ENCODE assay signal across 23 cellular contexts in genomic region chr11:73280606-73281005, GRCh38. TPM values are rescaled to one million over a fixed set of nuclear protein-coding genes. Genes with fewer than 3 reads are reported as not detected.
DNase-seq lines count a peak whose midpoint lies in the region; ATAC-seq and TF ChIP-seq lines count a peak whose summit lies in the region.
"Had no signal": no experiment of that assay in that cellular context is flagged by ENCODE, and none has a peak within 500 bp of the region (broad histone marks: within the 10 kb centered on the region; RNA-seq: fewer than 3 reads in every experiment).

No MANE protein-coding gene starts in this region.

- H3K79me2 ChIP-seq in OCI-LY7 (ENCODE audit: insufficient read depth, low read depth, low read length): no peaks in the 10 kb centered on the region

- no peaks in the 10 kb centered on the region for H3K9me3 Mint-ChIP-seq in nephron progenitor cell
- H3K9me3 Mint-ChIP-seq: CD8-positive, alpha-beta T cell; stimulated activated effector memory CD8-positive, alpha-beta T cell treated with anti-CD3 and anti-CD28 coated beads, Interleukin-12 subunit alpha, Interleukin-12 subunit beta, amount 100 ng/mL, for 72 hours had no signal

- H3K9me2 ChIP-seq in OCI-LY7 (ENCODE audit: insufficient read depth, low read length): no peaks in the 10 kb centered on the region

- H3K9me3 ChIP-seq in BLaER1: no peaks in the 10 kb centered on the region
- H3K9me3 ChIP-seq in OCI-LY7 (ENCODE audit: low read length): no peaks in the 10 kb centered on the region
- H3K9me3 ChIP-seq: psoas muscle, tibial nerve had no signal

- peaks cover 7% of the 10 kb centered on the region for H3K27me3 Mint-ChIP-seq in nephron progenitor cell (ENCODE audit: low read depth, poor library complexity)
- H3K27me3 Mint-ChIP-seq: activated naive CD8-positive, alpha-beta T cell had no signal

- H3K36me3 ChIP-seq in BLaER1: no peaks in the 10 kb centered on the region
- no peaks in the 10 kb centered on the region for H3K36me3 ChIP-seq in OCI-LY7 (ENCODE audit: insufficient read depth, low read length)
- H3K36me3 ChIP-seq: tibial nerve had no signal

- no peak for TF ChIP-seq CTCF in nephron progenitor cell (IDR thresholded peaks at IDR 0.05)
- TF ChIP-seq CTCF in OCI-LY7 (conservative IDR thresholded peaks at IDR 0.05; ENCODE audit: low read length): no peak

- intact Hi-C loops in left cardiac atrium (cut with DNase I) (no loop called here), OCI-LY7 (cut with micrococcal nuclease; ENCODE audit: unreplicated experiment) (no loop called here)

- POLR2A ChIA-PET in OCI-LY7 (lab: Charles Lee): no interaction called here

- H3K4me1 Mint-ChIP-seq in nephron progenitor cell: peaks cover 17% of the 10 kb centered on the region

- H3K4me3 ChIP-seq in BLaER1 (no peak overlapping the region), OCI-LY7 (ENCODE audit: low read depth, low read length, poor library complexity, severe bottlenecking) (no peak overlapping the region)
- H3K4me3 ChIP-seq: psoas muscle, tibial nerve had no signal

- H3K4me1 ChIP-seq in BLaER1: peaks cover 51% of the 10 kb centered on the region
- H3K4me1 ChIP-seq in OCI-LY7 (ENCODE audit: insufficient read depth, low read length, poor library complexity, severe bottlenecking): no peaks in the 10 kb centered on the region
- H3K4me1 ChIP-seq: psoas muscle, tibial nerve had no signal

- no peaks in the 10 kb centered on the region for H3K27me3 ChIP-seq in BLaER1
- H3K27me3 ChIP-seq: tibial nerve had no signal

- H4K20me1 ChIP-seq in BLaER1 (peaks cover 5% of the 10 kb centered on the region; the same call in 1 of the 2 replicates), OCI-LY7 (ENCODE audit: insufficient read depth, low read length) (no peaks in the 10 kb centered on the region)

- H3K27ac ChIP-seq in BLaER1 (peak overlapping the region; percentile 42; the same call in 1 of the 2 replicates), OCI-LY7 (ENCODE audit: low read depth, low read length, poor library complexity, severe bottlenecking) (no peak overlapping the region)
- H3K27ac ChIP-seq: psoas muscle, tibial nerve had no signal

- CTCF ChIA-PET in OCI-LY7 (lab: Charles Lee; ENCODE audit: unreplicated experiment): no interaction called here

- peak; percentile 79 for DNase-seq in RPMI7951 (ENCODE audit: low read depth)
- peak; percentile 32 for DNase-seq in left cardiac atrium
- no peak for DNase-seq in nephron progenitor cell
- no peak for DNase-seq in GOT3 (lab: John Stamatoyannopoulos, UW)
- no peak for DNase-seq in OCI-LY7 (ENCODE audit: low spot score)
- DNase-seq: ACHN; activated CD4-positive, alpha-beta T cell treated with anti-CD3 and anti-CD28 coated beads, Interleukin-2, amount 50 U/mL, for 48 hours; activated T-cell treated with anti-CD3 and anti-CD28 coated beads, Interleukin-2, amount 50 U/mL, for 1 hour; CD8-positive, alpha-beta T cell; DMS79 treated with DMSO at 0.1 percent for 48 hours; erythroblast; HCEC 1CT; NCI-H187 treated with DMSO at 0.1 percent for 48 hours; NK-92 treated with Interleukin-12 subunit alpha and Interleukin-12 subunit beta, amount 100 ng/mL, for 24 hours; psoas muscle; SHP77; T-helper 1 cell had no signal

- ATAC-seq in left cardiac atrium (peak; percentile 62 to 73), HG03378 (IDR thresholded peaks at IDR 0.05; ENCODE audit: unreplicated experiment) (no peak), GM18868 (IDR thresholded peaks at IDR 0.05; ENCODE audit: unreplicated experiment) (no peak)
- ATAC-seq: CD8-positive, alpha-beta T cell; stimulated activated effector memory CD8-positive, alpha-beta T cell treated with anti-CD3 and anti-CD28 coated beads, Interleukin-12 subunit alpha, Interleukin-12 subunit beta, amount 100 ng/mL, for 72 hours had no signal

- H3K4me2 ChIP-seq in BLaER1 (peak overlapping the region; percentile 83), OCI-LY7 (ENCODE audit: low read length) (no peak overlapping the region)

- no TSS peak for BruUV-seq in OCI-LY7 (replicated peaks; lab: Mats Ljungman, UMichigan)

- no peak overlapping the region for H2AFZ ChIP-seq in OCI-LY7 (ENCODE audit: low read length)

- peak overlapping the region; percentile 43 for H3K27ac Mint-ChIP-seq in nephron progenitor cell
- H3K27ac Mint-ChIP-seq: activated naive CD8-positive, alpha-beta T cell; CD8-positive, alpha-beta T cell; stimulated activated effector memory CD8-positive, alpha-beta T cell treated with anti-CD3 and anti-CD28 coated beads, Interleukin-12 subunit alpha, Interleukin-12 subunit beta, amount 100 ng/mL, for 72 hours had no signal

- no peaks in the 10 kb centered on the region for H3K36me3 Mint-ChIP-seq in nephron progenitor cell (ENCODE audit: low read depth)
- H3K36me3 Mint-ChIP-seq: activated naive CD8-positive, alpha-beta T cell; CD8-positive, alpha-beta T cell; stimulated activated effector memory CD8-positive, alpha-beta T cell treated with anti-CD3 and anti-CD28 coated beads, Interleukin-12 subunit alpha, Interleukin-12 subunit beta, amount 100 ng/mL, for 72 hours had no signal

- H3K4me3 Mint-ChIP-seq in nephron progenitor cell: no peak overlapping the region
- H3K4me3 Mint-ChIP-seq: activated naive CD8-positive, alpha-beta T cell; CD8-positive, alpha-beta T cell; stimulated activated effector memory CD8-positive, alpha-beta T cell treated with anti-CD3 and anti-CD28 coated beads, Interleukin-12 subunit alpha, Interleukin-12 subunit beta, amount 100 ng/mL, for 72 hours had no signal

- H3K9ac ChIP-seq in BLaER1: no peak overlapping the region

RNA-seq across cellular contexts. Expression of gene P2RY6, which starts 8.5 kb away (rescaled TPM):
- 6.0 and 9.9 TPM in 2 replicates for total RNA-seq in RPMI7951 (2014; rRNA removed; shearing (Covaris generic))
- total RNA-seq in left cardiac atrium (1 to 10 TPM; 2.0 to 4.4 TPM), OCI-LY7 (2022) (not detected in 2 replicates)
- total RNA-seq in OCI-LY7 (2014; rRNA removed; shearing (Covaris generic)): not detected in 2 replicates
- total RNA-seq: CD8-positive, alpha-beta T cell had no signal

RNA-seq across cellular contexts. Expression of gene ARHGEF17, which starts 27.5 kb away (rescaled TPM):
- total RNA-seq in RPMI7951 (2014; rRNA removed; shearing (Covaris generic)): 9.1 and 9.4 TPM in 2 replicates
- total RNA-seq in left cardiac atrium (10 to 100 TPM; 42.2 to 53.2 TPM), OCI-LY7 (2022) (0.57 and 1.4 TPM in 2 replicates)
- total RNA-seq in OCI-LY7 (2014; rRNA removed; shearing (Covaris generic)): 0.19 and 0.21 TPM in 2 replicates

Comparison
In these comparisons a context has a peak if more than half of its experiments do, and no peak if none do; other contexts are left out.
1. DNase-seq: peak in RPMI7951 (single experiment) and left cardiac atrium (single experiment); none in nephron progenitor cell (single experiment), GOT3 (single experiment) and OCI-LY7 (single experiment).
2. ATAC-seq: peak in left cardiac atrium (2 of 2); none in HG03378 (single experiment) and GM18868 (single experiment).